In the genomic region with DNA sequence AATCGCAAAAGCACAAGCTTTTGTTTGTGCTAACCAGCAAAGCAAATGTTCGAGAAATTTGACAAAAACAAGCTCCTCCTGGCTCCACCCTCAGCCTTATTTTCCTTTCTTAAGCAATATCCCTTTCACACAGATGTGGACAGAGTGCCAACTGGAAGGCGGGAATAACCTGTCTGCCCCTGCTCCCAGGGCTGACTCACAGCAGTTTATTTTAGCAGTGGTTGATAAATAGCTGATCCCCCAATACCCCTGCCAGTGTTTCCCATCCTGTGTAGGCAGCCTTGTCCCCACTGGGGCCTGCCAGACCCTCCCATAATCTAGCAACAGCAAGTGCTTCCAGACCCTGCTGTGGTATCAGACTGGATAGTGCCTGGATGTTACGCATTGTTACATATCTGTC, we compare ENCODE assay signal across 12 cellular contexts. TPM values are rescaled to one million over a fixed set of nuclear protein-coding genes. Genes with fewer than 3 reads are reported as not detected.
DNase-seq lines count a peak whose midpoint lies in the region; ATAC-seq, FAIRE-seq and TF ChIP-seq lines count a peak whose summit lies in the region.
"Had no signal": no experiment of that assay in that cellular context is flagged by ENCODE, and none has a peak within 500 bp of the region (broad histone marks: within the 10 kb centered on the region; RNA-seq: fewer than 3 reads in every experiment).

No MANE protein-coding gene starts in this region.

- DNase-seq in natural killer cell treated with Interleukin-12 subunit alpha and Interleukin-12 subunit beta and Interleukin-15 and Interleukin-18, amount 100 ng/mL, for 72 hours (ENCODE audit: low spot score) = no peak
- DNase-seq in natural killer cell = no peak
- DNase-seq in fibroblast of gingiva (ENCODE audit: low read depth) = peak; percentile 86
- peak; percentile 83 to 85 for DNase-seq in aorta
- no peak for DNase-seq in kidney
- DNase-seq: activated CD4-positive, alpha-beta T cell treated with anti-CD3 and anti-CD28 coated beads for 1 hour; NCI-H82 had no signal

- H3K4me3 Mint-ChIP-seq in natural killer cell treated with Interleukin-12 subunit alpha and Interleukin-12 subunit beta and Interleukin-15 and Interleukin-18, amount 100 ng/mL, for 72 hours = no peak overlapping the region
- H3K4me3 Mint-ChIP-seq in natural killer cell = no peak overlapping the region

- H3K4me1 ChIP-seq in muscle layer of duodenum (ENCODE audit: control insufficient read depth in 1 of 2, insufficient read depth in 2 of 2, low read length in 2 of 2) (peaks cover 23 to 41% of the 10 kb centered on the region in 2 donors), aorta (ENCODE audit: control insufficient read depth in 1 of 2, insufficient read depth in 2 of 2, low read length in 2 of 2) (peaks cover 15 to 23% of the 10 kb centered on the region in 2 donors), kidney (ENCODE audit: control insufficient read depth in 1 of 2, insufficient read depth in 1 of 2, low read depth in 1 of 2, low read length in 2 of 2) (peaks cover 6 to 12% of the 10 kb centered on the region in 2 donors)

- H3K9me3 Mint-ChIP-seq in natural killer cell treated with Interleukin-12 subunit alpha and Interleukin-12 subunit beta and Interleukin-15 and Interleukin-18, amount 100 ng/mL, for 72 hours = no peaks in the 10 kb centered on the region
- H3K9me3 Mint-ChIP-seq in natural killer cell = no peaks in the 10 kb centered on the region

- H3K36me3 ChIP-seq in muscle layer of duodenum (ENCODE audit: control insufficient read depth in 1 of 2, insufficient read depth in 2 of 2, low read length in 2 of 2) (peaks cover 0 to 4% of the 10 kb centered on the region in 2 donors), aorta (ENCODE audit: control insufficient read depth in 1 of 2, insufficient read depth in 2 of 2, low read length in 1 of 2) (no peaks in the 10 kb centered on the region), kidney (ENCODE audit: control insufficient read depth in 1 of 2, insufficient read depth in 2 of 2, low read length in 2 of 2) (no peaks in the 10 kb centered on the region)

- H3K27me3 ChIP-seq in muscle layer of duodenum (ENCODE audit: low read depth, low read length) (no peaks in the 10 kb centered on the region), aorta (ENCODE audit: control insufficient read depth in 1 of 2, insufficient read depth in 2 of 2, low read length in 1 of 2) (no peaks in the 10 kb centered on the region)

- H3K9me3 ChIP-seq in muscle layer of duodenum (ENCODE audit: control insufficient read depth in 1 of 2, low read length in 2 of 2) = no peaks in the 10 kb centered on the region
- H3K9me3 ChIP-seq in aorta (ENCODE audit: control insufficient read depth, low read length) = no peaks in the 10 kb centered on the region
- no peaks in the 10 kb centered on the region for H3K9me3 ChIP-seq in kidney (ENCODE audit: control insufficient read depth in 1 of 2, low read length in 2 of 2)

- WGBS in aorta, 2 donors = 14 to 20% methylated on average over 4 of the region's 4 CpGs

- no peaks in the 10 kb centered on the region for H3K4me1 Mint-ChIP-seq in natural killer cell treated with Interleukin-12 subunit alpha and Interleukin-12 subunit beta and Interleukin-15 and Interleukin-18, amount 100 ng/mL, for 72 hours (ENCODE audit: low read depth in 2 of 2)
- H3K4me1 Mint-ChIP-seq in natural killer cell = no peaks in the 10 kb centered on the region

- peaks cover 12 to 20% of the 10 kb centered on the region in 2 donors for H3K27me3 Mint-ChIP-seq in natural killer cell treated with Interleukin-12 subunit alpha and Interleukin-12 subunit beta and Interleukin-15 and Interleukin-18, amount 100 ng/mL, for 72 hours
- peaks cover 10 to 17% of the 10 kb centered on the region in 2 donors for H3K27me3 Mint-ChIP-seq in natural killer cell (ENCODE audit: low read depth in 2 of 2)

- no peak overlapping the region for H3K27ac Mint-ChIP-seq in natural killer cell treated with Interleukin-12 subunit alpha and Interleukin-12 subunit beta and Interleukin-15 and Interleukin-18, amount 100 ng/mL, for 72 hours
- no peak overlapping the region for H3K27ac Mint-ChIP-seq in natural killer cell

- no peaks in the 10 kb centered on the region for H3K36me3 Mint-ChIP-seq in natural killer cell treated with Interleukin-12 subunit alpha and Interleukin-12 subunit beta and Interleukin-15 and Interleukin-18, amount 100 ng/mL, for 72 hours
- no peaks in the 10 kb centered on the region for H3K36me3 Mint-ChIP-seq in natural killer cell

- no peak for FAIRE-seq in kidney (lab: Jason Lieb, UNC)
- FAIRE-seq: A204.1, GM18507 had no signal

- TF ChIP-seq CTCF in natural killer cell (IDR thresholded peaks at IDR 0.05) (no peak), kidney (IDR thresholded peaks at IDR 0.05; ENCODE audit: borderline replicate concordance, extremely low read depth, insufficient read depth) (no peak)

- H3K9ac ChIP-seq in kidney (ENCODE audit: low read length in 2 of 2) = no peak overlapping the region

- intact Hi-C loops in natural killer cell (cut with micrococcal nuclease) = no loop called here
- intact Hi-C loops in aorta (cut with DNase I) = no loop called here
- intact Hi-C loops in kidney (cut with DNase I) = no loop called here

- H3K27ac ChIP-seq in muscle layer of duodenum (ENCODE audit: low read length) = peak overlapping the region; percentile 88
- H3K27ac ChIP-seq in aorta (ENCODE audit: low read depth in 1 of 2, low read length in 2 of 2) = peak overlapping the region; percentile 69 to 80
- H3K27ac ChIP-seq in kidney (ENCODE audit: low read depth in 2 of 2, low read length in 2 of 2) = peak overlapping the region in 1 of 2 donors; percentile 34

- H3K4me3 ChIP-seq in muscle layer of duodenum (ENCODE audit: low read depth in 1 of 2, low read length in 2 of 2) (peak overlapping the region in 1 of 2 donors; percentile 11), aorta (ENCODE audit: low read length in 2 of 2) (no peak overlapping the region), kidney (ENCODE audit: low read length in 2 of 2) (no peak overlapping the region)

- peak; percentile 31 to 43 for ATAC-seq in natural killer cell treated with Interleukin-12 subunit alpha and Interleukin-12 subunit beta and Interleukin-15 and Interleukin-18, amount 100 ng/mL, for 72 hours
- no peak for ATAC-seq in natural killer cell
- ATAC-seq in aorta (ENCODE audit: low FRiP score) = peak; percentile 78
- ATAC-seq in GM18519 (IDR thresholded peaks at IDR 0.05; ENCODE audit: low FRiP score, unreplicated experiment) = no peak
- no peak for ATAC-seq in HG02759 (IDR thresholded peaks at IDR 0.05; ENCODE audit: unreplicated experiment)

RNA-seq across cellular contexts. Expression of gene PARVA, which starts 53.5 kb away (rescaled TPM):
- total RNA-seq in natural killer cell treated with Interleukin-12 subunit alpha and Interleukin-12 subunit beta and Interleukin-15 and Interleukin-18, amount 100 ng/mL, for 72 hours = not detected
- total RNA-seq in natural killer cell (1 to 10 TPM in 1 of 3 donors, under 1 TPM in 1, not detected in 1; 0.07 to 1.0 TPM), aorta (100 to 1,000 TPM; 137 to 159 TPM), kidney (80.3 TPM)
- polyA plus RNA-seq in aorta (10 to 100 TPM; 30.4 to 50.6 TPM), kidney (ENCODE audit: insufficient read depth, low read depth, low replicate concordance) (25.1 TPM)

Comparison
In these comparisons a context has a peak if more than half of its experiments do, and no peak if none do; other contexts are left out.
1. ATAC-seq: peak in natural killer cell treated with Interleukin-12 subunit alpha and Interleukin-12 subunit beta and Interleukin-15 and Interleukin-18, amount 100 ng/mL, for 72 hours (2 of 2) and aorta (single experiment); none in natural killer cell (0 of 3), GM18519 (single experiment) and HG02759 (single experiment).
2. DNase-seq: peak in fibroblast of gingiva (single experiment) and aorta (2 of 2); none in natural killer cell treated with Interleukin-12 subunit alpha and Interleukin-12 subunit beta and Interleukin-15 and Interleukin-18, amount 100 ng/mL, for 72 hours (single experiment), natural killer cell (single experiment) and kidney (single experiment).
3. RNA of gene PARVA, which starts 53.5 kb away (total RNA-seq): 137 to 159 TPM in aorta and 80.3 TPM in kidney (single experiment); 0.07 to 1.0 TPM in natural killer cell and not detected in natural killer cell treated with Interleukin-12 subunit alpha and Interleukin-12 subunit beta and Interleukin-15 and Interleukin-18, amount 100 ng/mL, for 72 hours; every median in the first group is over 10 times any median in the second.